2 cellular contexts compared by ENCODE assay signal in the genomic region with DNA sequence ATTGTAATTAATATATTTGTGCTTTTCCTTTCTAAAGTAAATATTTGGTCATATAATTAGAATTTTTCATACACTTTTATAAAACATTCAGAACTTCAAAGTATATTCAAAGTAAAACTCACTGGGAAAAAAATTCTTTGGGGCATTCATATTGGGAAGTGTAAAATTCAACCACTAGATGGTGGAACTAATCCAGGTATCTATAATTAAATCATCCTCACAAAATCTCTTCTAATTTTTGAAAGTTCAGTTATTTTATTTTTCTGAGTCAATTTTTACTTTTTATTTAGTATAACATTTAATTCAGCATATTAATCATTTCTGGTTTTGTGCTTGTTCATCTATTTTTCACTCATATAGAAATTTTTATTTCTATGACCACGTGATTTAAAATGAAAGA.
TF ChIP-seq lines count a peak whose summit lies in the region.

No MANE protein-coding gene starts in this region.

TF ChIP-seq in HCT116, 20 proteins besides CTCF, POLR2A, EP300 and RAD21 (continued from another document):
- TF ChIP-seq SP1 (IDR thresholded peaks at IDR 0.05; ENCODE audit: low read depth) (no peak), CBX3 (IDR thresholded peaks at IDR 0.05; ENCODE audit: low read depth) (no peak), JUND (IDR thresholded peaks at IDR 0.05) (no peak), EZH2 (IDR thresholded peaks at IDR 0.05) (no peak), ZBTB33 (IDR thresholded peaks at IDR 0.05; ENCODE audit: extremely low read depth, insufficient replicate concordance, low read length) (no peak), REST (IDR thresholded peaks at IDR 0.05; ENCODE audit: low read depth) (no peak)
- TF ChIP-seq, protein P1, sequence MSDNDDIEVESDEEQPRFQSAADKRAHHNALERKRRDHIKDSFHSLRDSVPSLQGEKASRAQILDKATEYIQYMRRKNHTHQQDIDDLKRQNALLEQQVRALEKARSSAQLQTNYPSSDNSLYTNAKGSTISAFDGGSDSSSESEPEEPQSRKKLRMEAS (IDR thresholded peaks at IDR 0.05) = no peak

TF ChIP-seq in WTC11, 78 proteins besides CTCF, POLR2A, EP300 and RAD21 (continued from another document):
- no peak for TF ChIP-seq E2F5 (CRISPR knock-in tag; IDR thresholded peaks at IDR 0.05)
- no peak for TF ChIP-seq ZNF263 (CRISPR knock-in tag; IDR thresholded peaks at IDR 0.05; ENCODE audit: low read depth)
- TF ChIP-seq ELF4 (CRISPR knock-in tag; IDR thresholded peaks at IDR 0.05; ENCODE audit: low read depth) = no peak
- no peak for TF ChIP-seq ARID4B (CRISPR knock-in tag; IDR thresholded peaks at IDR 0.05; ENCODE audit: borderline replicate concordance)
- TF ChIP-seq, protein P2, sequence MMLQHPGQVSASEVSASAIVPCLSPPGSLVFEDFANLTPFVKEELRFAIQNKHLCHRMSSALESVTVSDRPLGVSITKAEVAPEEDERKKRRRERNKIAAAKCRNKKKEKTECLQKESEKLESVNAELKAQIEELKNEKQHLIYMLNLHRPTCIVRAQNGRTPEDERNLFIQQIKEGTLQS (CRISPR knock-in tag; conservative IDR thresholded peaks at IDR 0.05) = no peak
